Comparison of ENCODE assay signal across 2 cellular contexts in the genomic region with DNA sequence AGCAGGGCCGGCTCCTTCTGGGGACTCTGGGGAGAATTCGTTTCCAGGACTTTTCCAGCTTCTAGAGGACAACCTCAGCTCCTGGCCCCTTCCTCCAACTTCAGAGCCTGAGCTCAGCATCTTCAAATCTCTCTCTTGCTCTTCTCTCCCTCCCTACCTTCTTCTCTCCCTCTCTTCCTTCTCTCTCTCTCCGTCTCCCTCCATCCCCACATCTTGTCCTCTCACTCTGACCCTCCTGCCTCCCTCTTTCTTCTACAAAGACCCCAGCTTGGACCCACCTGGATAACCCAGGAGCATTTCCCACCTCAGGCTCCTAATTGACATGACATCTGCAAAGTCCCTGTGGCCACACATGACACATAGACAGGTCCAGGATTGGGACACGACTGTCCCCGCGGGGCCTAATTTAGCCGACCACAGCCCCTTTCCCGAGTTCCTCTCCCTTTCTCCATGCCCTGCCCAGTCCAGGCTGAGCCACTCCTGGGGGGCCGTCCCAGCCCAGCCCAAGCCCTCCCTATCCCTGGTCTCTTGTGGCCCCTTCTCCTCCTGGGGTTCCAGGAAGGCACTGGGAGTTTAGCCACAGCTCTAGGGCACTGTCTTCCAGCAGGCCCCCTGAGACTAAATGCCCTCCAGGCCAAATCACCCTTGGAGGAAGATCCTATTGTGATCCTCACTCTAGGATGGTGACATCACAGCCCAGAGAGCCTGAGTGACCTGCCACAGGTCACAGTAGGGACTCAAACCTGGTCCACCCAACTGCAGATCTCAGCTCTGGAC.
TF ChIP-seq lines count a peak whose summit lies in the region.

No MANE protein-coding gene starts in this region.

TF ChIP-seq in HEK293, 187 proteins besides CTCF, POLR2A, EP300 and RAD21:
- TF ChIP-seq IKZF3 (tag by site-specific recombination; IDR thresholded peaks at IDR 0.05), result no peak
- TF ChIP-seq ZNF121 (tag by site-specific recombination; IDR thresholded peaks at IDR 0.05), result no peak
- TF ChIP-seq ZIC2 (tag by site-specific recombination; IDR thresholded peaks at IDR 0.05), result 0 out of 2 replicates have a peak, but pooled peaks have one; percentile 23
- no peak for TF ChIP-seq ZNF830 (tag by site-specific recombination; IDR thresholded peaks at IDR 0.05; ENCODE audit: low read depth)
- TF ChIP-seq RBAK (tag by site-specific recombination; IDR thresholded peaks at IDR 0.05), result no peak
- TF ChIP-seq PRDM1 (tag by site-specific recombination; IDR thresholded peaks at IDR 0.05), result no peak
- TF ChIP-seq ZBTB48 (tag by site-specific recombination; IDR thresholded peaks at IDR 0.05), result no peak
- TF ChIP-seq ZNF416 (tag by site-specific recombination; IDR thresholded peaks at IDR 0.05), result no peak

TF ChIP-seq in K562, 482 proteins besides CTCF, POLR2A, EP300 and RAD21 (continues in another document):
- TF ChIP-seq ELF1 (tag; IDR thresholded peaks at IDR 0.05), result no peak
- no peak for TF ChIP-seq ZNF239 (CRISPR knock-in tag; IDR thresholded peaks at IDR 0.05)
- TF ChIP-seq, protein P1, sequence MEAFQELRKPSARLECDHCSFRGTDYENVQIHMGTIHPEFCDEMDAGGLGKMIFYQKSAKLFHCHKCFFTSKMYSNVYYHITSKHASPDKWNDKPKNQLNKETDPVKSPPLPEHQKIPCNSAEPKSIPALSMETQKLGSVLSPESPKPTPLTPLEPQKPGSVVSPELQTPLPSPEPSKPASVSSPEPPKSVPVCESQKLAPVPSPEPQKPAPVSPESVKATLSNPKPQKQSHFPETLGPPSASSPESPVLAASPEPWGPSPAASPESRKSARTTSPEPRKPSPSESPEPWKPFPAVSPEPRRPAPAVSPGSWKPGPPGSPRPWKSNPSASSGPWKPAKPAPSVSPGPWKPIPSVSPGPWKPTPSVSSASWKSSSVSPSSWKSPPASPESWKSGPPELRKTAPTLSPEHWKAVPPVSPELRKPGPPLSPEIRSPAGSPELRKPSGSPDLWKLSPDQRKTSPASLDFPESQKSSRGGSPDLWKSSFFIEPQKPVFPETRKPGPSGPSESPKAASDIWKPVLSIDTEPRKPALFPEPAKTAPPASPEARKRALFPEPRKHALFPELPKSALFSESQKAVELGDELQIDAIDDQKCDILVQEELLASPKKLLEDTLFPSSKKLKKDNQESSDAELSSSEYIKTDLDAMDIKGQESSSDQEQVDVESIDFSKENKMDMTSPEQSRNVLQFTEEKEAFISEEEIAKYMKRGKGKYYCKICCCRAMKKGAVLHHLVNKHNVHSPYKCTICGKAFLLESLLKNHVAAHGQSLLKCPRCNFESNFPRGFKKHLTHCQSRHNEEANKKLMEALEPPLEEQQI (IDR thresholded peaks at IDR 0.05), result no peak
- TF ChIP-seq STAG1 (CRISPR knock-in tag; IDR thresholded peaks at IDR 0.05; ENCODE audit: borderline replicate concordance), result no peak
- no peak for TF ChIP-seq EGR1 (conservative IDR thresholded peaks at IDR 0.05)
- no peak for TF ChIP-seq LARP7 (IDR thresholded peaks at IDR 0.05)
- no peak for TF ChIP-seq BMI1 (IDR thresholded peaks at IDR 0.05; ENCODE audit: low read length)
- no peak for TF ChIP-seq ARID3A (IDR thresholded peaks at IDR 0.05; ENCODE audit: borderline replicate concordance, low read depth, low read length)
- no peak for TF ChIP-seq NR2C2 (CRISPR knock-in tag; IDR thresholded peaks at IDR 0.05)
- TF ChIP-seq NR2C2 (tag; IDR thresholded peaks at IDR 0.05), result no peak
- TF ChIP-seq ETV1 (tag; conservative IDR thresholded peaks at IDR 0.05; ENCODE audit: low read depth), result no peak
- TF ChIP-seq CEBPB (tag; IDR thresholded peaks at IDR 0.05), result no peak
- no peak for TF ChIP-seq SAFB2 (IDR thresholded peaks at IDR 0.05; ENCODE audit: borderline replicate concordance, low read depth, low read length, severe bottlenecking)
- no peak for TF ChIP-seq NR0B1 (IDR thresholded peaks at IDR 0.05; ENCODE audit: partially characterized antibody)
- peak; percentile 93 for TF ChIP-seq MCM3 (IDR thresholded peaks at IDR 0.05)
- TF ChIP-seq ARHGAP35 (IDR thresholded peaks at IDR 0.05; ENCODE audit: partially characterized antibody), result peak; percentile 76
- no peak for TF ChIP-seq MAFG (tag; conservative IDR thresholded peaks at IDR 0.05)
- TF ChIP-seq, protein P2, sequence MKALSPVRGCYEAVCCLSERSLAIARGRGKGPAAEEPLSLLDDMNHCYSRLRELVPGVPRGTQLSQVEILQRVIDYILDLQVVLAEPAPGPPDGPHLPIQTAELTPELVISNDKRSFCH (CRISPR knock-in tag; IDR thresholded peaks at IDR 0.05), result no peak
- TF ChIP-seq, protein P2 (tag; IDR thresholded peaks at IDR 0.05), result no peak
- no peak for TF ChIP-seq ZNF175 (CRISPR knock-in tag; IDR thresholded peaks at IDR 0.05; ENCODE audit: low read depth)
- TF ChIP-seq MED1 (CRISPR knock-in tag; IDR thresholded peaks at IDR 0.05; ENCODE audit: borderline replicate concordance), result no peak
- no peak for TF ChIP-seq ZFP30 (CRISPR knock-in tag; IDR thresholded peaks at IDR 0.05; ENCODE audit: borderline replicate concordance)
- no peak for TF ChIP-seq CCAR2 (IDR thresholded peaks at IDR 0.05; ENCODE audit: low read depth, low read length)
- TF ChIP-seq FOSL1 (tag; conservative IDR thresholded peaks at IDR 0.05), result no peak
- no peak for TF ChIP-seq HMG20A (CRISPR knock-in tag; conservative IDR thresholded peaks at IDR 0.05)
- 0 out of 2 replicates have a peak, but pooled peaks have one; percentile 6 for TF ChIP-seq SREBF1 (IDR thresholded peaks at IDR 0.05; ENCODE audit: borderline replicate concordance, low read depth, low read length)
- no peak for TF ChIP-seq ATF1 (CRISPR knock-in tag; IDR thresholded peaks at IDR 0.05)
- TF ChIP-seq ATF1 (tag; IDR thresholded peaks at IDR 0.05), result 0 out of 2 replicates have a peak, but pooled peaks have one; percentile 24
- TF ChIP-seq PPARD (CRISPR knock-in tag; IDR thresholded peaks at IDR 0.05), result no peak
- no peak for TF ChIP-seq BRD9 (IDR thresholded peaks at IDR 0.05; ENCODE audit: low read depth, partially characterized antibody)
- TF ChIP-seq MCM7 (IDR thresholded peaks at IDR 0.05), result peak; percentile 61 to 99; a peak in 3 of 4 replicates
- no peak for TF ChIP-seq ZBTB7A (IDR thresholded peaks at IDR 0.05; ENCODE audit: borderline replicate concordance, control insufficient read depth, low read depth, low read length)
- TF ChIP-seq, protein P3, sequence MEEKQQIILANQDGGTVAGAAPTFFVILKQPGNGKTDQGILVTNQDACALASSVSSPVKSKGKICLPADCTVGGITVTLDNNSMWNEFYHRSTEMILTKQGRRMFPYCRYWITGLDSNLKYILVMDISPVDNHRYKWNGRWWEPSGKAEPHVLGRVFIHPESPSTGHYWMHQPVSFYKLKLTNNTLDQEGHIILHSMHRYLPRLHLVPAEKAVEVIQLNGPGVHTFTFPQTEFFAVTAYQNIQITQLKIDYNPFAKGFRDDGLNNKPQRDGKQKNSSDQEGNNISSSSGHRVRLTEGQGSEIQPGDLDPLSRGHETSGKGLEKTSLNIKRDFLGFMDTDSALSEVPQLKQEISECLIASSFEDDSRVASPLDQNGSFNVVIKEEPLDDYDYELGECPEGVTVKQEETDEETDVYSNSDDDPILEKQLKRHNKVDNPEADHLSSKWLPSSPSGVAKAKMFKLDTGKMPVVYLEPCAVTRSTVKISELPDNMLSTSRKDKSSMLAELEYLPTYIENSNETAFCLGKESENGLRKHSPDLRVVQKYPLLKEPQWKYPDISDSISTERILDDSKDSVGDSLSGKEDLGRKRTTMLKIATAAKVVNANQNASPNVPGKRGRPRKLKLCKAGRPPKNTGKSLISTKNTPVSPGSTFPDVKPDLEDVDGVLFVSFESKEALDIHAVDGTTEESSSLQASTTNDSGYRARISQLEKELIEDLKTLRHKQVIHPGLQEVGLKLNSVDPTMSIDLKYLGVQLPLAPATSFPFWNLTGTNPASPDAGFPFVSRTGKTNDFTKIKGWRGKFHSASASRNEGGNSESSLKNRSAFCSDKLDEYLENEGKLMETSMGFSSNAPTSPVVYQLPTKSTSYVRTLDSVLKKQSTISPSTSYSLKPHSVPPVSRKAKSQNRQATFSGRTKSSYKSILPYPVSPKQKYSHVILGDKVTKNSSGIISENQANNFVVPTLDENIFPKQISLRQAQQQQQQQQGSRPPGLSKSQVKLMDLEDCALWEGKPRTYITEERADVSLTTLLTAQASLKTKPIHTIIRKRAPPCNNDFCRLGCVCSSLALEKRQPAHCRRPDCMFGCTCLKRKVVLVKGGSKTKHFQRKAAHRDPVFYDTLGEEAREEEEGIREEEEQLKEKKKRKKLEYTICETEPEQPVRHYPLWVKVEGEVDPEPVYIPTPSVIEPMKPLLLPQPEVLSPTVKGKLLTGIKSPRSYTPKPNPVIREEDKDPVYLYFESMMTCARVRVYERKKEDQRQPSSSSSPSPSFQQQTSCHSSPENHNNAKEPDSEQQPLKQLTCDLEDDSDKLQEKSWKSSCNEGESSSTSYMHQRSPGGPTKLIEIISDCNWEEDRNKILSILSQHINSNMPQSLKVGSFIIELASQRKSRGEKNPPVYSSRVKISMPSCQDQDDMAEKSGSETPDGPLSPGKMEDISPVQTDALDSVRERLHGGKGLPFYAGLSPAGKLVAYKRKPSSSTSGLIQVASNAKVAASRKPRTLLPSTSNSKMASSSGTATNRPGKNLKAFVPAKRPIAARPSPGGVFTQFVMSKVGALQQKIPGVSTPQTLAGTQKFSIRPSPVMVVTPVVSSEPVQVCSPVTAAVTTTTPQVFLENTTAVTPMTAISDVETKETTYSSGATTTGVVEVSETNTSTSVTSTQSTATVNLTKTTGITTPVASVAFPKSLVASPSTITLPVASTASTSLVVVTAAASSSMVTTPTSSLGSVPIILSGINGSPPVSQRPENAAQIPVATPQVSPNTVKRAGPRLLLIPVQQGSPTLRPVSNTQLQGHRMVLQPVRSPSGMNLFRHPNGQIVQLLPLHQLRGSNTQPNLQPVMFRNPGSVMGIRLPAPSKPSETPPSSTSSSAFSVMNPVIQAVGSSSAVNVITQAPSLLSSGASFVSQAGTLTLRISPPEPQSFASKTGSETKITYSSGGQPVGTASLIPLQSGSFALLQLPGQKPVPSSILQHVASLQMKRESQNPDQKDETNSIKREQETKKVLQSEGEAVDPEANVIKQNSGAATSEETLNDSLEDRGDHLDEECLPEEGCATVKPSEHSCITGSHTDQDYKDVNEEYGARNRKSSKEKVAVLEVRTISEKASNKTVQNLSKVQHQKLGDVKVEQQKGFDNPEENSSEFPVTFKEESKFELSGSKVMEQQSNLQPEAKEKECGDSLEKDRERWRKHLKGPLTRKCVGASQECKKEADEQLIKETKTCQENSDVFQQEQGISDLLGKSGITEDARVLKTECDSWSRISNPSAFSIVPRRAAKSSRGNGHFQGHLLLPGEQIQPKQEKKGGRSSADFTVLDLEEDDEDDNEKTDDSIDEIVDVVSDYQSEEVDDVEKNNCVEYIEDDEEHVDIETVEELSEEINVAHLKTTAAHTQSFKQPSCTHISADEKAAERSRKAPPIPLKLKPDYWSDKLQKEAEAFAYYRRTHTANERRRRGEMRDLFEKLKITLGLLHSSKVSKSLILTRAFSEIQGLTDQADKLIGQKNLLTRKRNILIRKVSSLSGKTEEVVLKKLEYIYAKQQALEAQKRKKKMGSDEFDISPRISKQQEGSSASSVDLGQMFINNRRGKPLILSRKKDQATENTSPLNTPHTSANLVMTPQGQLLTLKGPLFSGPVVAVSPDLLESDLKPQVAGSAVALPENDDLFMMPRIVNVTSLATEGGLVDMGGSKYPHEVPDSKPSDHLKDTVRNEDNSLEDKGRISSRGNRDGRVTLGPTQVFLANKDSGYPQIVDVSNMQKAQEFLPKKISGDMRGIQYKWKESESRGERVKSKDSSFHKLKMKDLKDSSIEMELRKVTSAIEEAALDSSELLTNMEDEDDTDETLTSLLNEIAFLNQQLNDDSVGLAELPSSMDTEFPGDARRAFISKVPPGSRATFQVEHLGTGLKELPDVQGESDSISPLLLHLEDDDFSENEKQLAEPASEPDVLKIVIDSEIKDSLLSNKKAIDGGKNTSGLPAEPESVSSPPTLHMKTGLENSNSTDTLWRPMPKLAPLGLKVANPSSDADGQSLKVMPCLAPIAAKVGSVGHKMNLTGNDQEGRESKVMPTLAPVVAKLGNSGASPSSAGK (IDR thresholded peaks at IDR 0.05), result no peak
- no peak for TF ChIP-seq NCOR1 (IDR thresholded peaks at IDR 0.05)
- TF ChIP-seq IRF9 (tag; IDR thresholded peaks at IDR 0.05), result no peak
- TF ChIP-seq ERF (CRISPR knock-in tag; IDR thresholded peaks at IDR 0.05), result no peak
- no peak for TF ChIP-seq NELFE (IDR thresholded peaks at IDR 0.05; ENCODE audit: insufficient read depth, insufficient read length)
- TF ChIP-seq NFE2L1 (tag; IDR thresholded peaks at IDR 0.05; ENCODE audit: borderline replicate concordance, low read depth), result no peak
